10 cellular contexts compared by ENCODE assay signal in the genomic region with DNA sequence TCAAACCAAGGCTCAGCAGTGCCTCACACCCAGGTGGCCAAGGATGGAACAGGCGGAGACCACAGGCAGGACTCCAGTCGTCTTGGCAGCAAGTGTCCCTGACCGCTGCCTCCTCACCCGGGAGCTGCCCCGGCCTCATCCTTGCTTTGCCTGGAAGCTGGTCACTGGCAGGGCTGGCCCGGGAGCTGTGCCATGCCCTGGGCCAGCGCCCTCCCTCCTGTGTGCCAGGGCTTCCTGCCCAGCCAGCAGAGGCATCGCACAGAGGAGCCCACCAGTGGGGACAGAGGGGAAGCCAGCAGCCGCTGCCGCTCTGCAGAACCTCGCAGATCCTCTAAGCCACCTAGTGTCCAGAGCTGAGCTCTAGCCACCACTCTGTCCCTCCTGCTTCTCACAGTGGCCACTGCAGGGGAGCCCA. TPM values are rescaled to one million over a fixed set of nuclear protein-coding genes. Genes with fewer than 3 reads are reported as not detected.
DNase-seq lines count a peak whose midpoint lies in the region; ATAC-seq and TF ChIP-seq lines count a peak whose summit lies in the region.
"Had no signal": no experiment of that assay in that cellular context is flagged by ENCODE, and none has a peak within 500 bp of the region (broad histone marks: within the 10 kb centered on the region; RNA-seq: fewer than 3 reads in every experiment).

No MANE protein-coding gene starts in this region.

- H2BK5ac ChIP-seq in neuronal stem cell (ENCODE audit: low read length): no peak overlapping the region

- H3K4me1 ChIP-seq in Panc1 (ENCODE audit: control insufficient read depth, insufficient read depth, low read length): peaks cover 51% of the 10 kb centered on the region
- peaks cover 0 to 39% (median under 1%) of the 10 kb centered on the region in 3 donors for H3K4me1 ChIP-seq in gastroesophageal sphincter
- H3K4me1 ChIP-seq in neuronal stem cell (ENCODE audit: control insufficient read depth in 2 of 2, insufficient read depth in 1 of 2, low read depth in 1 of 2, low read length in 2 of 2): peaks cover 8 to 17% of the 10 kb centered on the region in 2 donors

- CTCF ChIA-PET in Panc1 (lab: Charles Lee): interaction anchor here (0.9 to 1.0 kb wide), 2 partner anchors 10 to 12 kb away, joined by 3 to 5 read pairs; no protein-coding TSS in a partner anchor

- H3K18ac ChIP-seq in neuronal stem cell (ENCODE audit: low read length): peak overlapping the region; percentile 41

- peaks cover 2% of the 10 kb centered on the region for H3K79me1 ChIP-seq in neuronal stem cell (ENCODE audit: low read depth, low read length)

- H3K4me3 ChIP-seq in AG10803 (ENCODE audit: low read length) (no peak overlapping the region), Panc1 (ENCODE audit: low read depth in 2 of 2, low read length in 2 of 2) (0 out of 4 replicates have a peak overlapping the region, but pooled peaks of 1 of the 2 experiments have one; percentile 8), gastroesophageal sphincter (no peak overlapping the region), neuronal stem cell (ENCODE audit: low read length in 2 of 2) (no peak overlapping the region)

- H2AFZ ChIP-seq in neuronal stem cell (ENCODE audit: low read length): no peak overlapping the region

- H4K8ac ChIP-seq in neuronal stem cell (ENCODE audit: low read depth, low read length): no peak overlapping the region

- TF ChIP-seq EP300 in gastroesophageal sphincter (IDR thresholded peaks at IDR 0.05): no peak

- in situ Hi-C loops in Panc1 (cut with HindIII; ENCODE audit: low pct_unique_long_range_greater_than_20kb, low sequenced_read_pairs): no loop called here

- H3K27ac ChIP-seq in Panc1 (ENCODE audit: low read length): peak overlapping the region; percentile 76
- peak overlapping the region in 3 of 4 donors; percentile 6 to 54 (median 33) for H3K27ac ChIP-seq in gastroesophageal sphincter
- no peak overlapping the region for H3K27ac ChIP-seq in neuronal stem cell (replicated peaks; ENCODE audit: low read length)

- no TSS peak for BruUV-seq in Panc1 (replicated peaks; lab: Mats Ljungman, UMichigan)

- H3K14ac ChIP-seq in neuronal stem cell (ENCODE audit: low read length): no peak overlapping the region

- peak overlapping the region; percentile 7 for H2BK15ac ChIP-seq in neuronal stem cell (ENCODE audit: low read length)

- POLR2A ChIA-PET in Panc1 (lab: Charles Lee): no interaction called here

- no peaks in the 10 kb centered on the region for H3K27me3 ChIP-seq in Panc1 (ENCODE audit: control insufficient read depth, insufficient read depth, low read length)
- peaks cover 59% of the 10 kb centered on the region for H3K27me3 ChIP-seq in gastroesophageal sphincter
- H3K27me3 ChIP-seq in neuronal stem cell (ENCODE audit: control insufficient read depth in 3 of 3, insufficient read depth in 3 of 3, low read depth in 1 of 3, low read length in 3 of 3): peaks cover 0 to 88% (median 2%) of the 10 kb centered on the region in 3 experiments

- H2AK5ac ChIP-seq in neuronal stem cell (ENCODE audit: low read depth, low read length): no peak overlapping the region

- H3K4me2 ChIP-seq in neuronal stem cell (ENCODE audit: insufficient read depth, low read length, poor library complexity, severe bottlenecking): no peak overlapping the region

- H3K4ac ChIP-seq in neuronal stem cell (ENCODE audit: low read length): no peak overlapping the region

- TF ChIP-seq POLR2A in gastroesophageal sphincter (IDR thresholded peaks at IDR 0.05): no peak

- intact Hi-C loops in Panc1 (cut with micrococcal nuclease; ENCODE audit: unreplicated experiment): no loop called here

- H3K9me3 ChIP-seq in Panc1 (ENCODE audit: control insufficient read depth, insufficient read depth, low read depth, low read length) (no peaks in the 10 kb centered on the region), gastroesophageal sphincter (no peaks in the 10 kb centered on the region), neuronal stem cell (replicated peaks in 1 of 2; ENCODE audit: control insufficient read depth in 2 of 2, insufficient read depth in 1 of 2, low read depth in 1 of 2, low read length in 2 of 2) (no peaks in the 10 kb centered on the region)

- no peak overlapping the region for H2BK12ac ChIP-seq in neuronal stem cell (ENCODE audit: low read length)

- peak; percentile 89 for ATAC-seq in Panc1
- ATAC-seq in gastroesophageal sphincter: peak; percentile 66
- ATAC-seq in GM21390 (IDR thresholded peaks at IDR 0.05; ENCODE audit: unreplicated experiment): no peak
- ATAC-seq in GM18517 (IDR thresholded peaks at IDR 0.05; ENCODE audit: unreplicated experiment): no peak
- no peak for ATAC-seq in GM21529 (IDR thresholded peaks at IDR 0.05; ENCODE audit: unreplicated experiment)

- no peak overlapping the region for H3K9ac ChIP-seq in neuronal stem cell (ENCODE audit: low read depth, low read length, poor library complexity)

- TF ChIP-seq CTCF in AG10803 (conservative IDR thresholded peaks at IDR 0.05; ENCODE audit: low read length) (0 out of 2 replicates have a peak, but pooled peaks have one; percentile 6), Panc1 (IDR thresholded peaks at IDR 0.05) (peak; percentile 79; the same call in 1 of the 2 replicates), gastroesophageal sphincter (IDR thresholded peaks at IDR 0.05) (peak in 3 of 4 experiments; percentile 34 to 54 (median 36))

- no CpG with 5 or more reads among the region's 11 CpGs for WGBS in gastroesophageal sphincter (ENCODE audit: low coverage in 1 of 2), 2 donors
- no CpG with 5 or more reads among the region's 11 CpGs for WGBS in neuronal stem cell (ENCODE audit: extremely low coverage in 2 of 2, insufficient read length in 2 of 2, insufficient replicate concordance in 1 of 2), 2 donors

- no peak overlapping the region for H4K91ac ChIP-seq in neuronal stem cell (ENCODE audit: low read depth, low read length, poor library complexity)

- H3K36me3 ChIP-seq in Panc1 (ENCODE audit: control insufficient read depth, insufficient read depth, low read length) (no peaks in the 10 kb centered on the region), gastroesophageal sphincter (no peaks in the 10 kb centered on the region), neuronal stem cell (replicated peaks in 1 of 2; ENCODE audit: control insufficient read depth in 2 of 2, insufficient read depth in 2 of 2, low read length in 2 of 2) (no peaks in the 10 kb centered on the region)

- no peak for DNase-seq in AG10803 (ENCODE audit: low read depth)
- DNase-seq in Panc1 (ENCODE audit: low read depth, low spot score): no peak
- DNase-seq in neuronal stem cell (ENCODE audit: low spot score): no peak
- no peak for DNase-seq in GM19238 (ENCODE audit: insufficient read length, low spot score)
- DNase-seq: activated CD4-positive, alpha-beta T cell treated with anti-CD3 and anti-CD28 coated beads, Interleukin-2, amount 50 U/mL, for 48 hours; NCI-H146 had no signal

- H2BK120ac ChIP-seq in neuronal stem cell (ENCODE audit: low read depth, low read length): no peak overlapping the region

- peak overlapping the region; percentile 19 for H3K23ac ChIP-seq in neuronal stem cell (ENCODE audit: low read depth, low read length, poor library complexity)

RNA-seq across cellular contexts. Expression of gene CASZ1, which starts 7.8 kb away (rescaled TPM):
- total RNA-seq in Panc1 (2021; ENCODE audit: unreplicated experiment) (27.8 TPM), gastroesophageal sphincter (10 to 100 TPM; 22.1 to 47.4 (median 28.0) TPM)
- 15.3 TPM for polyA plus RNA-seq in Panc1 (2012; ENCODE audit: insufficient read length)
- 12.5 TPM for polyA plus RNA-seq in neuronal stem cell (2013, experiment 1 of 2)
- polyA plus RNA-seq in neuronal stem cell (2013, experiment 2 of 2): 13.3 TPM

Comparison
In these comparisons a context has a peak if more than half of its experiments do, and no peak if none do; other contexts are left out.
1. CTCF ChIP-seq: peak in every context shown above with its lines; median percentile 79 in Panc1; 36 in gastroesophageal sphincter; 6 in AG10803.
2. ATAC-seq: peak in Panc1 (single experiment) and gastroesophageal sphincter (single experiment); none in GM21390 (single experiment), GM18517 (single experiment) and GM21529 (single experiment).